8 cellular contexts compared by ENCODE assay signal in the genomic region with DNA sequence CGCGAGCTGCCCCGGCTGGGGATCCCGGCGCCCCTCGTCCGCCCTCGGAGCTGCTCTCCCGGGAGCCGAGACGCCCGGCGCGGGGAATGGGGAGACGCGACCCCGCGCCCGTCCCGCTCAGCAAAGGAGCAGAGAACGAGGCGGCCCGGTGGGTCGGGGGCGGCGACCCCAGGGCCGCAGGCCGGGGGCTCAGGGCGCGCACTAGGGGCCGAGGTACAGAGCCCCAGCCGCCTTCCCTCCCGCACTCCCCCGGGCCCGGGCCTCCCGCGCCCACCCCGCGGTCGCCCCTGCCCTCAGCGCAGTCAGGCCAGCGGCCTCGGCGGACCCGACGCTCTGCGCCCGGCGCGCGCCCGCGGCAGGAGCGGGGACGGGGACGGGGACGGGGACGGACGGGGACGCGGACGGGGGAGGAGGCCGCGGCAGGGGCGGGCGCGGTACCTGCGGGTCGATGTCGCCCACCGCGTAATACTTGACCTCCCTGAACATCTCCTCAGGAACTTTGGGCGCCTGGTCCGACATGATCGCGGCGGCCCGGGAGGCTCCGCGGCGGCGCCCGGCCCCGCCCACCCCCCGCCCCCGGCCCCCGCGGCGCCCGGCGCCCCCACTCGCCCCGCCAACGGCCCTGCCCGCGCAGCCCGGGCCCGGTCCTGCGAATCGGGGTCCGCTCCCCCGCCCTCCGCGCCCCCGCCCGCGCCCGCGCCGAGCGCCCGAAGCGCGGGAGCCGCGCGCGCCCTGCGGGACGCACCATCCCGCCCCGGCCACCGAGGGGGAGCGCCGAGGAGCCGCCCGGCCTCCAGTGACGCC. TPM values are rescaled to one million over a fixed set of nuclear protein-coding genes. Genes with fewer than 3 reads are reported as not detected.
DNase-seq lines count a peak whose midpoint lies in the region; ATAC-seq and TF ChIP-seq lines count a peak whose summit lies in the region.

A gene with protein sequence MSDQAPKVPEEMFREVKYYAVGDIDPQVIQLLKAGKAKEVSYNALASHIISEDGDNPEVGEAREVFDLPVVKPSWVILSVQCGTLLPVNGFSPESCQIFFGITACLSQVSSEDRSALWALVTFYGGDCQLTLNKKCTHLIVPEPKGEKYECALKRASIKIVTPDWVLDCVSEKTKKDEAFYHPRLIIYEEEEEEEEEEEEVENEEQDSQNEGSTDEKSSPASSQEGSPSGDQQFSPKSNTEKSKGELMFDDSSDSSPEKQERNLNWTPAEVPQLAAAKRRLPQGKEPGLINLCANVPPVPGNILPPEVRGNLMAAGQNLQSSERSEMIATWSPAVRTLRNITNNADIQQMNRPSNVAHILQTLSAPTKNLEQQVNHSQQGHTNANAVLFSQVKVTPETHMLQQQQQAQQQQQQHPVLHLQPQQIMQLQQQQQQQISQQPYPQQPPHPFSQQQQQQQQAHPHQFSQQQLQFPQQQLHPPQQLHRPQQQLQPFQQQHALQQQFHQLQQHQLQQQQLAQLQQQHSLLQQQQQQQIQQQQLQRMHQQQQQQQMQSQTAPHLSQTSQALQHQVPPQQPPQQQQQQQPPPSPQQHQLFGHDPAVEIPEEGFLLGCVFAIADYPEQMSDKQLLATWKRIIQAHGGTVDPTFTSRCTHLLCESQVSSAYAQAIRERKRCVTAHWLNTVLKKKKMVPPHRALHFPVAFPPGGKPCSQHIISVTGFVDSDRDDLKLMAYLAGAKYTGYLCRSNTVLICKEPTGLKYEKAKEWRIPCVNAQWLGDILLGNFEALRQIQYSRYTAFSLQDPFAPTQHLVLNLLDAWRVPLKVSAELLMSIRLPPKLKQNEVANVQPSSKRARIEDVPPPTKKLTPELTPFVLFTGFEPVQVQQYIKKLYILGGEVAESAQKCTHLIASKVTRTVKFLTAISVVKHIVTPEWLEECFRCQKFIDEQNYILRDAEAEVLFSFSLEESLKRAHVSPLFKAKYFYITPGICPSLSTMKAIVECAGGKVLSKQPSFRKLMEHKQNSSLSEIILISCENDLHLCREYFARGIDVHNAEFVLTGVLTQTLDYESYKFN (minus strand): TSS at position 714 of the 804 bp plus-strand sequence. CDS start 195 bp downstream, at position 519.

- CTCF ChIA-PET in Calu3 (lab: Charles Lee): interaction anchor here (1.0 kb wide), 1 partner anchor 342 kb away, joined by 3 read pairs; no protein-coding TSS in a partner anchor

- H3K36me3 ChIP-seq in left ventricle myocardium inferior (peaks cover 24% of the 10 kb centered on the region), psoas muscle (ENCODE audit: insufficient read depth in 1 of 2, low read depth in 1 of 2) (peaks cover 2 to 38% of the 10 kb centered on the region in 2 donors)

- peak within 1 kb of the TSS; percentile 78 for H3K4me3 Mint-ChIP-seq in Calu3 (ENCODE audit: low read depth, unreplicated experiment)
- H3K4me3 Mint-ChIP-seq in activated naive CD8-positive, alpha-beta T cell treated with anti-CD3 and anti-CD28 coated beads for 36 hours: peak within 1 kb of the TSS; percentile 93

- no peak for TF ChIP-seq CTCF in Calu3 (IDR thresholded peaks at IDR 0.05; ENCODE audit: unreplicated experiment)
- no peak for TF ChIP-seq CTCF in left ventricle myocardium inferior (IDR thresholded peaks at IDR 0.05; ENCODE audit: borderline replicate concordance)
- TF ChIP-seq CTCF in psoas muscle (IDR thresholded peaks at IDR 0.05): no peak

- peaks cover 32% of the 10 kb centered on the region for H3K36me3 Mint-ChIP-seq in Calu3 (ENCODE audit: insufficient read depth, unreplicated experiment)
- H3K36me3 Mint-ChIP-seq in activated naive CD8-positive, alpha-beta T cell treated with anti-CD3 and anti-CD28 coated beads for 36 hours: peaks cover 16% of the 10 kb centered on the region

- H3K4me1 ChIP-seq in left ventricle myocardium inferior (peaks cover 35% of the 10 kb centered on the region), psoas muscle (peaks cover 20% of the 10 kb centered on the region)

- H3K27ac Mint-ChIP-seq in Calu3 (ENCODE audit: unreplicated experiment): peak within 1 kb of the TSS; percentile 88
- peak within 1 kb of the TSS; percentile 94 for H3K27ac Mint-ChIP-seq in activated naive CD8-positive, alpha-beta T cell treated with anti-CD3 and anti-CD28 coated beads for 36 hours

- intact Hi-C loops in Calu3 (cut with micrococcal nuclease; ENCODE audit: unreplicated experiment) (loop anchor here (5.0 kb wide), 2 partner anchors 190 to 345 kb away; no protein-coding TSS in a partner anchor), left ventricle myocardium inferior (cut with micrococcal nuclease) (no loop called here), psoas muscle (cut with DNase I) (loop anchor here in 1 of 2 donors (5.0 kb wide), 1 partner anchor 295 kb away; a partner anchor contains a TSS), posterior vena cava (cut with DNase I) (loop anchor here in 1 of 2 donors (10.0 kb wide), 1 partner anchor 78 kb away; no protein-coding TSS in a partner anchor)

- no peaks in the 10 kb centered on the region for H3K9me3 ChIP-seq in left ventricle myocardium inferior (replicated peaks)
- no peaks in the 10 kb centered on the region for H3K9me3 ChIP-seq in psoas muscle

- DNase-seq in Calu3 (peak; percentile 73), RPMI8226 (peak; percentile 82), left ventricle myocardium inferior (peak; percentile 45), psoas muscle (peak; percentile 65 to 77), posterior vena cava (ENCODE audit: low spot score) (no peak)
- DNase-seq in activated naive CD8-positive, alpha-beta T cell treated with anti-CD3 and anti-CD28 coated beads for 36 hours: peak; percentile 76

- whole genome bisulfite sequencing in psoas muscle, 3 donors: 0 to 1% (median 1%) methylated on average over 11 to 128 of the region's 128 CpGs

- H3K27ac ChIP-seq in left ventricle myocardium inferior (replicated peaks) (peak within 1 kb of the TSS; percentile 95), psoas muscle (peak within 1 kb of the TSS; percentile 97)

- H3K9me3 Mint-ChIP-seq in Calu3 (ENCODE audit: low read depth, unreplicated experiment): no peaks in the 10 kb centered on the region
- no peaks in the 10 kb centered on the region for H3K9me3 Mint-ChIP-seq in activated naive CD8-positive, alpha-beta T cell treated with anti-CD3 and anti-CD28 coated beads for 36 hours

- BruUV-seq in Calu3 (replicated peaks; lab: Mats Ljungman, UMichigan): no TSS peak

- H3K4me1 Mint-ChIP-seq in Calu3 (ENCODE audit: low read depth, unreplicated experiment): no peaks in the 10 kb centered on the region
- H3K4me1 Mint-ChIP-seq in activated naive CD8-positive, alpha-beta T cell treated with anti-CD3 and anti-CD28 coated beads for 36 hours: peaks cover 12% of the 10 kb centered on the region

- peak; percentile 77 for ATAC-seq in GM19324 (IDR thresholded peaks at IDR 0.05; ENCODE audit: low FRiP score, unreplicated experiment)
- ATAC-seq in HG03432 (IDR thresholded peaks at IDR 0.05; ENCODE audit: unreplicated experiment): peak; percentile 72
- peak; percentile 73 to 79 (median 78) for ATAC-seq in psoas muscle

- H3K4me3 ChIP-seq in left ventricle myocardium inferior (peak within 1 kb of the TSS; percentile 99), psoas muscle (peak within 1 kb of the TSS; percentile 95)

- H3K27me3 ChIP-seq in left ventricle myocardium inferior (ENCODE audit: low read depth): no peaks in the 10 kb centered on the region
- no peaks in the 10 kb centered on the region for H3K27me3 ChIP-seq in psoas muscle (ENCODE audit: insufficient read depth in 3 of 3, low read length in 2 of 3)

- no peaks in the 10 kb centered on the region for H3K27me3 Mint-ChIP-seq in Calu3 (ENCODE audit: unreplicated experiment)
- no peaks in the 10 kb centered on the region for H3K27me3 Mint-ChIP-seq in activated naive CD8-positive, alpha-beta T cell treated with anti-CD3 and anti-CD28 coated beads for 36 hours

RNA-seq across cellular contexts. Expression of the gene that starts here (rescaled TPM):
- total RNA-seq in Calu3 (2022) (23.1 and 24.3 TPM in 2 replicates), left ventricle myocardium inferior (5.8 TPM), psoas muscle (1 to 10 TPM; 4.5 to 7.3 (median 6.5) TPM), posterior vena cava (1 to 10 TPM; 7.0 to 7.4 TPM)
- 10 to 100 TPM; 28.1 to 30.0 TPM for total RNA-seq in activated naive CD8-positive, alpha-beta T cell treated with anti-CD3 and anti-CD28 coated beads for 36 hours
- 1 to 10 TPM; 3.5 to 7.1 (median 5.7) TPM for polyA plus RNA-seq in psoas muscle
